In the genomic region with DNA sequence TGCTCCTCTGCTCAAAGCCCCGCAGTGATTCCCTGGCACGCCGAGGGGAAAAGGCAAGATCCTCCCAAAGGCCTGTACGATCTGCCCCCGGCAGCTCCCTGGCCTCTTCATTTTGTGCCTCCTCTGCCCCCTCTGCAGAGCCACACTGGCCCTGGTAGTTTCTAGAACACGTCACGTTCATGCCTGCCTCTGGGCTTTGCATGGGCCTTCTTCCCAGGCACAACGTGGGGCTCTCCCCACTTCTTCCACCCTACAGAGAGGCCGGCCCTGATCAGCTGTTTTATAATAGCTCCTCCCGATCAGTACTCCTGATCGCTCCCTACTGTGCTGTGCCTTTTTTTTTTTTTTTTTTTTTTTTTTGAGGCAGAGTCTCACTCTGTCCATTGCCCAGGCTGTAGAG, we compare ENCODE assay signal across 13 cellular contexts.
DNase-seq lines count a peak whose midpoint lies in the region; ATAC-seq and TF ChIP-seq lines count a peak whose summit lies in the region.
"Had no signal": no experiment of that assay in that cellular context is flagged by ENCODE, and none has a peak within 500 bp of the region (broad histone marks: within the 10 kb centered on the region; RNA-seq: fewer than 3 reads in every experiment).

No MANE protein-coding gene starts in this region.

- H2BK120ac ChIP-seq in mesendoderm (ENCODE audit: low read depth, low read length) = no peak overlapping the region

- peaks cover 42% of the 10 kb centered on the region for H3K36me3 Mint-ChIP-seq in activated naive CD4-positive, alpha-beta T cell treated with anti-CD3 and anti-CD28 coated beads, Interleukin-2, amount 10 ng/mL, durations not matched to agents 7 days and 5 days
- peaks cover 10% of the 10 kb centered on the region for H3K36me3 Mint-ChIP-seq in T-cell
- H3K36me3 Mint-ChIP-seq: neural progenitor cell had no signal

- H3K18ac ChIP-seq in mesendoderm (ENCODE audit: low read length) = no peak overlapping the region

- no peak for TF ChIP-seq CTCF in thyroid gland (IDR thresholded peaks at IDR 0.05)

- POLR2A ChIA-PET in T-cell (lab: Charles Lee) = interaction anchor here (0.5 to 0.6 kb wide), 2 partner anchors 81 to 246 kb away, joined by 4 read pairs; no protein-coding TSS in a partner anchor

- peaks cover 96% of the 10 kb centered on the region for H3K4me1 Mint-ChIP-seq in activated naive CD4-positive, alpha-beta T cell treated with anti-CD3 and anti-CD28 coated beads, Interleukin-2, amount 10 ng/mL, durations not matched to agents 7 days and 5 days
- peaks cover 89 to 92% (median 90%) of the 10 kb centered on the region in 3 donors for H3K4me1 Mint-ChIP-seq in T-cell

- H3K79me2 ChIP-seq in mesendoderm (ENCODE audit: control insufficient read depth, insufficient read depth, low read length) = no peaks in the 10 kb centered on the region

- H3K4me2 ChIP-seq in mesendoderm (ENCODE audit: low read length) = no peak overlapping the region
- H3K4me2 ChIP-seq: neural progenitor cell had no signal

- no peak overlapping the region for H3K4me3 Mint-ChIP-seq in activated naive CD4-positive, alpha-beta T cell treated with anti-CD3 and anti-CD28 coated beads, Interleukin-2, amount 10 ng/mL, durations not matched to agents 7 days and 5 days
- peak overlapping the region in 2 of 3 donors; percentile 22 to 78 for H3K4me3 Mint-ChIP-seq in T-cell
- H3K4me3 Mint-ChIP-seq: memory B cell, neural progenitor cell had no signal

- no peak overlapping the region for H4K5ac ChIP-seq in mesendoderm (ENCODE audit: low read length)

- no peak for ATAC-seq in T-cell (replicated peaks in 1 of 4)
- no peak for ATAC-seq in GM19397 (IDR thresholded peaks at IDR 0.05; ENCODE audit: unreplicated experiment)

- H4K8ac ChIP-seq in mesendoderm (ENCODE audit: low read depth, low read length) = no peak overlapping the region

- H3K9me3 ChIP-seq in thyroid gland = no peaks in the 10 kb centered on the region
- H3K9me3 ChIP-seq: SJCRH30, spleen had no signal

- H3K4ac ChIP-seq in mesendoderm (ENCODE audit: low read depth, low read length) = no peak overlapping the region

- H3K4me3 ChIP-seq in mesendoderm (ENCODE audit: low read length) = no peak overlapping the region
- no peak overlapping the region for H3K4me3 ChIP-seq in thyroid gland (replicated peaks in 1 of 3)
- H3K4me3 ChIP-seq: neural progenitor cell, SJCRH30, spleen had no signal

- no peak overlapping the region for H2BK5ac ChIP-seq in mesendoderm (ENCODE audit: low read length)

- no peak for TF ChIP-seq POLR2A in thyroid gland (IDR thresholded peaks at IDR 0.05)

- H3K27ac ChIP-seq in mesendoderm (ENCODE audit: low read depth, low read length) = no peak overlapping the region
- H3K27ac ChIP-seq in thyroid gland = peak overlapping the region; percentile 90 to 98 (median 97)
- H3K27ac ChIP-seq: neural progenitor cell, SJCRH30 had no signal

- no peaks in the 10 kb centered on the region for H3K9me3 Mint-ChIP-seq in activated naive CD4-positive, alpha-beta T cell treated with anti-CD3 and anti-CD28 coated beads, Interleukin-2, amount 10 ng/mL, durations not matched to agents 7 days and 5 days
- H3K9me3 Mint-ChIP-seq in T-cell = no peaks in the 10 kb centered on the region
- H3K9me3 Mint-ChIP-seq: memory B cell, neural progenitor cell had no signal

- no peaks in the 10 kb centered on the region for H3K27me3 ChIP-seq in mesendoderm (ENCODE audit: insufficient read depth, low read length, poor library complexity)
- H3K27me3 ChIP-seq in thyroid gland = no peaks in the 10 kb centered on the region
- H3K27me3 ChIP-seq: neural progenitor cell, spleen had no signal

- peaks cover 3% of the 10 kb centered on the region for H3K79me1 ChIP-seq in mesendoderm (ENCODE audit: low read length)

- intact Hi-C loops in thyroid gland (cut with DNase I) = no loop called here

- DNase-seq in activated naive CD4-positive, alpha-beta T cell treated with anti-CD3 and anti-CD28 coated beads, Interleukin-2, amount 10 ng/mL, durations not matched to agents 7 days and 5 days = no peak
- DNase-seq in activated naive CD4-positive, alpha-beta T cell treated with Interleukin-2 at 50 U/mL for 16 hours = no peak
- no peak for DNase-seq in T-cell
- DNase-seq in mesendoderm = no peak
- peak in 1 of 2 donors; percentile 52 for DNase-seq in thyroid gland
- no peak for DNase-seq in NCI-H2196 treated with DMSO at 0.1 percent for 48 hours (lab: John Stamatoyannopoulos, UW; ENCODE audit: unreplicated experiment)
- DNase-seq: NCI-H748 treated with DMSO at 0.1 percent for 48 hours; SJCRH30; spleen; stimulated activated CD4-positive, alpha-beta T cell treated with anti-CD3 and anti-CD28 coated beads, Interleukin-4, amount 100 ng/mL, for 4 hours had no signal

- H2BK15ac ChIP-seq in mesendoderm (replicated peaks; ENCODE audit: low read depth) = no peak overlapping the region

- no peak overlapping the region for H3K9ac ChIP-seq in mesendoderm (ENCODE audit: low read length)
- H3K9ac ChIP-seq: neural progenitor cell had no signal

- H2AK5ac ChIP-seq in mesendoderm (ENCODE audit: low read length) = no peak overlapping the region

- no peaks in the 10 kb centered on the region for H3K27me3 Mint-ChIP-seq in activated naive CD4-positive, alpha-beta T cell treated with anti-CD3 and anti-CD28 coated beads, Interleukin-2, amount 10 ng/mL, durations not matched to agents 7 days and 5 days
- H3K27me3 Mint-ChIP-seq in T-cell = no peaks in the 10 kb centered on the region
- H3K27me3 Mint-ChIP-seq: memory B cell had no signal

- H3K4me1 ChIP-seq in mesendoderm (ENCODE audit: control insufficient read depth, low read depth, low read length) = peaks cover 7% of the 10 kb centered on the region
- peaks cover 57 to 80% of the 10 kb centered on the region in 2 donors for H3K4me1 ChIP-seq in thyroid gland

- CTCF ChIA-PET in activated naive CD4-positive, alpha-beta T cell treated with anti-CD3 and anti-CD28 coated beads, Interleukin-2, amount 10 ng/mL, durations not matched to agents 7 days and 5 days (lab: Charles Lee) = no interaction called here
- CTCF ChIA-PET in T-cell (lab: Charles Lee) = no interaction called here

- peak overlapping the region; percentile 86 for H3K27ac Mint-ChIP-seq in activated naive CD4-positive, alpha-beta T cell treated with anti-CD3 and anti-CD28 coated beads, Interleukin-2, amount 10 ng/mL, durations not matched to agents 7 days and 5 days
- H3K27ac Mint-ChIP-seq in T-cell = peak overlapping the region; percentile 80 to 83
- H3K27ac Mint-ChIP-seq: memory B cell, neural progenitor cell had no signal

- no CpG with 5 or more reads among the region's 11 CpGs for WGBS in mesendoderm (ENCODE audit: extremely low coverage, insufficient coverage, low lambda C conversion rate)
- 78 to 95% methylated on average over 11 of the region's 11 CpGs for WGBS in thyroid gland, 2 donors

- H3K56ac ChIP-seq in mesendoderm (ENCODE audit: low read length) = no peak overlapping the region

- peak overlapping the region; percentile 36 for H3K23ac ChIP-seq in mesendoderm (ENCODE audit: low read length)

- H3K36me3 ChIP-seq in mesendoderm (ENCODE audit: control insufficient read depth, insufficient read depth, low read length) (no peaks in the 10 kb centered on the region), thyroid gland (no peaks in the 10 kb centered on the region)
- H3K36me3 ChIP-seq: neural progenitor cell, SJCRH30, spleen had no signal
